ENCODE assay signal across 12 cellular contexts in the genomic region with DNA sequence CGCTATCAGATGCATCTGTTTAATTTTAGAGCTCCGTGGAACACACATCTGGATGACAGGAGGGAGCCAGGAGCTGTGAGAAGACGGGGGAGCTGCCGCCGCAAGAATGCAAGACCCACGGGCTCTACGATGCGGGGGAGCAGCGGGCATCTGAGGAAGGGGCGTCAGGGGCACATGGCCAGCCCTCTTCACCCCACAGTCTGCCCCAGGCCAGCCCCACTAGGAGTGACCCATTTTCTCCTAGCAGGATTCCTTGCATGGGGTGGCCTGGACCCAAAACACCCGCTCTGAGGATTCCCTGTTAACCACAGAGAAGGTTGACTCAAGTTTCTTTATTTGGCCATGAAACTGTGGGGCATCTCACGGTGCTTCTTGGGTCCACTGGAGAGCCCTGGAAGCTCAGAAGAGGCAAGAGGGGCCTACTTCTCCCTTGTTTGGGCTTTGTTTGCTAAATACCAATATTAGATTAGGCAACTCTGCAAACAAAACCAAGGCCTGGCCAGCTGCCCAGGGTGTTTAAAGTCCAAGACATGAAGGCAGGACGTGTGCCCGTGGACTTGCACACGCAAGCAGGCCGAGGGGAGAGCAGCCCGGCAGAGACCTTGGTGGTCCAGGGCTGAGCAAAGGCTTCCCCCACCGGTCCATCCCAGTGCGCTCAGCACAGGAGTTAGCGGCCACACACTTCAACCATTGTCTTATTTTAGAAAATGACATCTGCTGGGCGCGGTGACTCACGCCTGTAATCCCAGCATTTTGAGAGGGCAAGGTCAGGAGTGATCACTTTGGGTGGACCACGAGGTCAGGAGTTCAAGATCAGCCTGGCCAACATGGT.
DNase-seq lines count a peak whose midpoint lies in the region; ATAC-seq and TF ChIP-seq lines count a peak whose summit lies in the region.
"Had no signal": no experiment of that assay in that cellular context is flagged by ENCODE, and none has a peak within 500 bp of the region (broad histone marks: within the 10 kb centered on the region; RNA-seq: fewer than 3 reads in every experiment).

No MANE protein-coding gene starts in this region.

- H3K27me3 ChIP-seq in esophagus muscularis mucosa = no peaks in the 10 kb centered on the region
- H3K27me3 ChIP-seq in GM23338 (ENCODE audit: insufficient read depth) = no peaks in the 10 kb centered on the region

- no peaks in the 10 kb centered on the region for H3K9me2 ChIP-seq in GM23338 (ENCODE audit: insufficient read depth)

- H3K36me3 ChIP-seq in mucosa of descending colon (ENCODE audit: low read depth) (no peaks in the 10 kb centered on the region), esophagus muscularis mucosa (no peaks in the 10 kb centered on the region), GM23338 (ENCODE audit: insufficient read depth) (no peaks in the 10 kb centered on the region)

- no peak for TF ChIP-seq POLR2A in esophagus muscularis mucosa (IDR thresholded peaks at IDR 0.05; ENCODE audit: low read depth)

- no peaks in the 10 kb centered on the region for H3K9me3 ChIP-seq in mucosa of descending colon
- no peaks in the 10 kb centered on the region for H3K9me3 ChIP-seq in esophagus muscularis mucosa

- no peaks in the 10 kb centered on the region for H4K20me1 ChIP-seq in GM23338 (replicated peaks; ENCODE audit: insufficient read depth)

- no peak overlapping the region for H3K27ac Mint-ChIP-seq in GM23338
- H3K27ac Mint-ChIP-seq: activated CD4-positive, alpha-beta T cell treated with anti-CD3 and anti-CD28 coated beads for 36 hours; CD4-positive, alpha-beta memory T cell had no signal

- peak overlapping the region in 1 of 2 donors; percentile 3 for H3K27ac ChIP-seq in coronary artery
- peak overlapping the region in 1 of 4 donors; percentile 27 for H3K27ac ChIP-seq in esophagus muscularis mucosa (replicated peaks in 1 of 4)
- H3K27ac ChIP-seq in GM23338 (ENCODE audit: low read depth) = no peak overlapping the region

- H3K27me3 Mint-ChIP-seq in GM23338 (ENCODE audit: insufficient read depth, low read depth, poor library complexity) = peaks cover 3% of the 10 kb centered on the region
- H3K27me3 Mint-ChIP-seq: activated CD4-positive, alpha-beta T cell treated with anti-CD3 and anti-CD28 coated beads for 36 hours; CD4-positive, alpha-beta memory T cell had no signal

- DNase-seq in AG08396 (ENCODE audit: low spot score) (peak; percentile 46), LoVo (ENCODE audit: low spot score) (peak; percentile 80), coronary artery (ENCODE audit: low spot score) (peak; percentile 74), mucosa of descending colon (peak; percentile 90 to 96 (median 94)), esophagus muscularis mucosa (ENCODE audit: extremely low spot score) (no peak), SW 1271 (lab: John Stamatoyannopoulos, UW) (no peak), GM23338 (ENCODE audit: low spot score) (no peak)
- DNase-seq: activated CD4-positive, alpha-beta T cell treated with anti-CD3 and anti-CD28 coated beads for 36 hours; CD4-positive, alpha-beta memory T cell; cortex of kidney; NCI-H1694 treated with DMSO at 0.1 percent for 48 hours had no signal

- WGBS in esophagus muscularis mucosa = 91% methylated on average over 12 of the region's 24 CpGs

- H3F3A ChIP-seq in GM23338 (replicated peaks; ENCODE audit: low read depth) = no peaks in the 10 kb centered on the region

- TF ChIP-seq EP300 in esophagus muscularis mucosa (IDR thresholded peaks at IDR 0.05) = no peak

- ATAC-seq in mucosa of descending colon (peak; percentile 77), GM18867 (IDR thresholded peaks at IDR 0.05; ENCODE audit: unreplicated experiment) (no peak), GM23338 (no peak)
- ATAC-seq: activated CD4-positive, alpha-beta T cell treated with anti-CD3 and anti-CD28 coated beads for 36 hours had no signal

- no peaks in the 10 kb centered on the region for H3K9me3 Mint-ChIP-seq in GM23338

- H3K4me1 Mint-ChIP-seq in GM23338 = peaks cover 2% of the 10 kb centered on the region; the same call in 1 of the 3 replicates

- H3K36me3 Mint-ChIP-seq in GM23338 (ENCODE audit: low read depth) = no peaks in the 10 kb centered on the region

- no peak overlapping the region for H3K4me3 Mint-ChIP-seq in GM23338
- H3K4me3 Mint-ChIP-seq: activated CD4-positive, alpha-beta T cell treated with anti-CD3 and anti-CD28 coated beads for 36 hours; CD4-positive, alpha-beta memory T cell had no signal

- intact Hi-C loops in mucosa of descending colon (cut with DNase I, micrococcal nuclease) (no loop called here), esophagus muscularis mucosa (cut with DNase I) (no loop called here)

- H3K4me1 ChIP-seq in mucosa of descending colon (ENCODE audit: low read depth) = peaks cover 27% of the 10 kb centered on the region
- peaks cover 0 to 21% (median 13%) of the 10 kb centered on the region in 4 donors for H3K4me1 ChIP-seq in esophagus muscularis mucosa
- H3K4me1 ChIP-seq in GM23338 (ENCODE audit: insufficient read depth) = no peaks in the 10 kb centered on the region

- no peaks in the 10 kb centered on the region for H3K79me2 ChIP-seq in GM23338 (replicated peaks; ENCODE audit: insufficient read depth)

- no peak overlapping the region for H2AFZ ChIP-seq in GM23338

- no peak for TF ChIP-seq CTCF in coronary artery (IDR thresholded peaks at IDR 0.05)
- TF ChIP-seq CTCF in mucosa of descending colon (IDR thresholded peaks at IDR 0.05) = no peak
- TF ChIP-seq CTCF in esophagus muscularis mucosa (IDR thresholded peaks at IDR 0.05) = no peak
- no peak for TF ChIP-seq CTCF in GM23338 (conservative IDR thresholded peaks at IDR 0.05; ENCODE audit: low read depth in 2 of 2)

- no peak overlapping the region for H3K4me3 ChIP-seq in coronary artery
- H3K4me3 ChIP-seq in mucosa of descending colon = no peak overlapping the region
- no peak overlapping the region for H3K4me3 ChIP-seq in esophagus muscularis mucosa
- H3K4me3 ChIP-seq in GM23338 = no peak overlapping the region

- H3K4me2 ChIP-seq in GM23338 = no peak overlapping the region

TF ChIP-seq in GM23338, 12 proteins besides CTCF, POLR2A, EP300 and RAD21 (continues in another document):
- TF ChIP-seq, protein P1, sequence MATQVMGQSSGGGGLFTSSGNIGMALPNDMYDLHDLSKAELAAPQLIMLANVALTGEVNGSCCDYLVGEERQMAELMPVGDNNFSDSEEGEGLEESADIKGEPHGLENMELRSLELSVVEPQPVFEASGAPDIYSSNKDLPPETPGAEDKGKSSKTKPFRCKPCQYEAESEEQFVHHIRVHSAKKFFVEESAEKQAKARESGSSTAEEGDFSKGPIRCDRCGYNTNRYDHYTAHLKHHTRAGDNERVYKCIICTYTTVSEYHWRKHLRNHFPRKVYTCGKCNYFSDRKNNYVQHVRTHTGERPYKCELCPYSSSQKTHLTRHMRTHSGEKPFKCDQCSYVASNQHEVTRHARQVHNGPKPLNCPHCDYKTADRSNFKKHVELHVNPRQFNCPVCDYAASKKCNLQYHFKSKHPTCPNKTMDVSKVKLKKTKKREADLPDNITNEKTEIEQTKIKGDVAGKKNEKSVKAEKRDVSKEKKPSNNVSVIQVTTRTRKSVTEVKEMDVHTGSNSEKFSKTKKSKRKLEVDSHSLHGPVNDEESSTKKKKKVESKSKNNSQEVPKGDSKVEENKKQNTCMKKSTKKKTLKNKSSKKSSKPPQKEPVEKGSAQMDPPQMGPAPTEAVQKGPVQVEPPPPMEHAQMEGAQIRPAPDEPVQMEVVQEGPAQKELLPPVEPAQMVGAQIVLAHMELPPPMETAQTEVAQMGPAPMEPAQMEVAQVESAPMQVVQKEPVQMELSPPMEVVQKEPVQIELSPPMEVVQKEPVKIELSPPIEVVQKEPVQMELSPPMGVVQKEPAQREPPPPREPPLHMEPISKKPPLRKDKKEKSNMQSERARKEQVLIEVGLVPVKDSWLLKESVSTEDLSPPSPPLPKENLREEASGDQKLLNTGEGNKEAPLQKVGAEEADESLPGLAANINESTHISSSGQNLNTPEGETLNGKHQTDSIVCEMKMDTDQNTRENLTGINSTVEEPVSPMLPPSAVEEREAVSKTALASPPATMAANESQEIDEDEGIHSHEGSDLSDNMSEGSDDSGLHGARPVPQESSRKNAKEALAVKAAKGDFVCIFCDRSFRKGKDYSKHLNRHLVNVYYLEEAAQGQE (IDR thresholded peaks at IDR 0.05; ENCODE audit: unreplicated experiment) = no peak
- TF ChIP-seq EZH2 (IDR thresholded peaks at IDR 0.05; ENCODE audit: low read depth, unreplicated experiment) = no peak

Comparison
In these comparisons a context has a peak if more than half of its experiments do, and no peak if none do; other contexts are left out.
1. DNase-seq: peak in AG08396 (single experiment), LoVo (single experiment), coronary artery (single experiment) and mucosa of descending colon (3 of 3); none in esophagus muscularis mucosa (single experiment), SW 1271 (0 of 2) and GM23338 (single experiment).